Comparison of ENCODE assay signal across 1 cellular context in genomic region chr4:185139736-185140135, GRCh38.
TF ChIP-seq lines count a peak whose summit lies in the region.

No MANE protein-coding gene starts in this region.

TF ChIP-seq in IMR-90, 13 proteins besides CTCF, POLR2A, EP300 and RAD21 (continued from another document):
- TF ChIP-seq USF2 (IDR thresholded peaks at IDR 0.05; ENCODE audit: low read depth, low read length) (no peak), SMC3 (IDR thresholded peaks at IDR 0.05; ENCODE audit: low read depth, low read length) (no peak), MXI1 (IDR thresholded peaks at IDR 0.05; ENCODE audit: borderline replicate concordance, low read depth, low read length) (no peak), CHD1 (IDR thresholded peaks at IDR 0.05; ENCODE audit: low read depth, low read length) (no peak), MAZ (IDR thresholded peaks at IDR 0.05; ENCODE audit: borderline replicate concordance, low read depth, low read length) (no peak), RFX5 (IDR thresholded peaks at IDR 0.05; ENCODE audit: low read depth, low read length) (no peak), CEBPB (IDR thresholded peaks at IDR 0.05; ENCODE audit: low read depth, low read length) (no peak), ELK1 (IDR thresholded peaks at IDR 0.05; ENCODE audit: borderline replicate concordance, low read depth, low read length) (no peak)
